1 cellular context compared by ENCODE assay signal in genomic region chr7:143901360-143901709, GRCh38.
A peak's percentile ranks its signal among the peaks of the same experiment; 100 is the strongest.
TF ChIP-seq lines count a peak whose summit lies in the region.

No MANE protein-coding gene starts in this region.

TF ChIP-seq in H1, 55 proteins besides CTCF, POLR2A, EP300 and RAD21:
- TF ChIP-seq SAP30 (IDR thresholded peaks at IDR 0.05; ENCODE audit: insufficient read depth, insufficient replicate concordance, low read length) (peak; percentile 47), TEAD4 (IDR thresholded peaks at IDR 0.05; ENCODE audit: low read depth, low read length) (peak; percentile 34; the same call in 1 of the 2 replicates), KDM4A (IDR thresholded peaks at IDR 0.05; ENCODE audit: low read depth, low read length, severe bottlenecking) (peak; percentile 54), ATF2 (IDR thresholded peaks at IDR 0.05; ENCODE audit: low read length) (no peak), SIN3A (conservative IDR thresholded peaks at IDR 0.05 in 1 of 2, IDR thresholded peaks at IDR 0.05 in 1 of 2; ENCODE audit: low read depth in 1 of 2, low read length in 2 of 2) (peak in 1 of 2 experiments; percentile 51; a peak in 2 of 4 replicates)
TF ChIP-seq in H1: peak in this region for 4.
